18 cellular contexts compared by ENCODE assay signal in genomic region chr3:27656790-27657189, GRCh38.
DNase-seq lines count a peak whose midpoint lies in the region; FAIRE-seq and TF ChIP-seq lines count a peak whose summit lies in the region.
"Had no signal": no experiment of that assay in that cellular context is flagged by ENCODE, and none has a peak within 500 bp of the region (broad histone marks: within the 10 kb centered on the region; RNA-seq: fewer than 3 reads in every experiment).

No MANE protein-coding gene starts in this region.

- CTCF ChIA-PET in mammary epithelial cell (lab: Charles Lee; ENCODE audit: low non-redundant PET) (no interaction called here), MCF 10A (lab: Yijun Ruan, JAX) (interaction anchor here (0.6 to 1.3 kb wide), 4 partner anchors 24 to 350 kb away, joined by 3 to 4 read pairs (median 4); no protein-coding TSS in a partner anchor)

- H2AFZ ChIP-seq in mammary epithelial cell (ENCODE audit: low read depth, low read length) (peak overlapping the region; percentile 32), keratinocyte (ENCODE audit: control insufficient read depth, low read length) (no peak overlapping the region)
- H2AFZ ChIP-seq: GM23338 had no signal

- H3K9ac ChIP-seq in mammary epithelial cell (ENCODE audit: insufficient read depth, low read length) (no peak overlapping the region), keratinocyte (ENCODE audit: control insufficient read depth, extremely low read depth, insufficient read depth, low read length) (no peak overlapping the region)
- H3K9ac ChIP-seq: BLaER1 had no signal

- TF ChIP-seq CTCF in mammary epithelial cell (conservative IDR thresholded peaks at IDR 0.05 in 1 of 2, IDR thresholded peaks at IDR 0.05 in 1 of 2; ENCODE audit: extremely low read depth in 1 of 2, insufficient read depth in 1 of 2, low read depth in 1 of 2, low read length in 2 of 2) (no peak), MCF 10A (IDR thresholded peaks at IDR 0.05; ENCODE audit: unreplicated experiment) (no peak), epithelial cell of esophagus (IDR thresholded peaks at IDR 0.05; ENCODE audit: insufficient read depth, low read depth, low read length, missing control alignments) (no peak), keratinocyte (optimal IDR thresholded peaks at IDR 0.05 in 1 of 3, IDR thresholded peaks at IDR 0.05 in 1 of 3, conservative IDR thresholded peaks at IDR 0.05 in 1 of 3; ENCODE audit: extremely low read depth in 1 of 3, insufficient read depth in 2 of 3, low read length in 3 of 3) (no peak), D721Med (IDR thresholded peaks at IDR 0.05; ENCODE audit: insufficient read depth, missing control alignments) (no peak)

- H3K4me1 Mint-ChIP-seq in MCF 10A (ENCODE audit: insufficient read depth, unreplicated experiment) = peaks cover 5% of the 10 kb centered on the region

- no peaks in the 10 kb centered on the region for H4K20me1 ChIP-seq in mammary epithelial cell (ENCODE audit: insufficient read depth, low read length)
- no peaks in the 10 kb centered on the region for H4K20me1 ChIP-seq in keratinocyte (ENCODE audit: control insufficient read depth, extremely low read depth, insufficient read depth, low read length)
- H4K20me1 ChIP-seq: BLaER1 had no signal

- intact Hi-C loops in mammary epithelial cell (cut with micrococcal nuclease) = no loop called here
- intact Hi-C loops in MCF 10A (cut with micrococcal nuclease) = loop anchor here (5.0 kb wide), 2 partner anchors 124 to 189 kb away; no protein-coding TSS in a partner anchor

- no peak overlapping the region for H3K27ac Mint-ChIP-seq in MCF 10A (ENCODE audit: low read depth, unreplicated experiment)
- H3K27ac Mint-ChIP-seq: GM23338 had no signal

- DNase-seq in mammary epithelial cell (no peak), MCF 10A (ENCODE audit: unreplicated experiment) (no peak), epithelial cell of esophagus (ENCODE audit: low read depth) (peak; percentile 58), keratinocyte (ENCODE audit: low read depth, low spot score) (no peak), DMS114 treated with DMSO at 0.1 percent for 48 hours (lab: John Stamatoyannopoulos, UW; ENCODE audit: unreplicated experiment) (no peak), D721Med (ENCODE audit: insufficient read length, low spot score) (no peak)
- DNase-seq in stimulated activated CD4-positive, alpha-beta T cell treated with anti-CD3 and anti-CD28 coated beads, Interleukin-1b, Interleukin-23, amount 100 ng/mL, for 48 hours = no peak
- DNase-seq: 8988T; CD4-positive, alpha-beta memory T cell; DMS53; DND-41; HCEC 1CT had no signal

- in situ Hi-C loops in mammary epithelial cell (cut with MboI; ENCODE audit: low sequenced_read_pairs in 2 of 2) = loop anchor here in 1 of 2 donors (25.0 kb wide), 1 partner anchor 119 kb away; no protein-coding TSS in a partner anchor

- H3K9me3 ChIP-seq in mammary epithelial cell (replicated peaks; ENCODE audit: insufficient read depth, low read length) = no peaks in the 10 kb centered on the region
- no peaks in the 10 kb centered on the region for H3K9me3 ChIP-seq in keratinocyte (ENCODE audit: control insufficient read depth, low read depth, low read length)
- H3K9me3 ChIP-seq: BLaER1 had no signal

- 100% methylated on average over 1 of the region's 1 CpG for WGBS in mammary epithelial cell (ENCODE audit: low coverage, missing lambda C conversion rate)

- BruUV-seq in mammary epithelial cell (replicated peaks; lab: Mats Ljungman, UMichigan) = no TSS peak
- BruUV-seq in MCF 10A (replicated peaks; lab: Mats Ljungman, UMichigan) = no TSS peak

- FAIRE-seq in keratinocyte (lab: Jason Lieb, UNC) = no peak
- no peak for FAIRE-seq in D721Med (lab: Jason Lieb, UNC)
- FAIRE-seq: GM12878, GM19239 had no signal

- H3K27me3 ChIP-seq in mammary epithelial cell (ENCODE audit: insufficient read depth, low read length) (no peaks in the 10 kb centered on the region), keratinocyte (ENCODE audit: control insufficient read depth, extremely low read depth, insufficient read depth, low read length) (no peaks in the 10 kb centered on the region)
- H3K27me3 ChIP-seq: BLaER1 had no signal

- H3K4me2 ChIP-seq in mammary epithelial cell (ENCODE audit: insufficient read depth, low read depth, low read length) (no peak overlapping the region), keratinocyte (ENCODE audit: control insufficient read depth, extremely low read depth, insufficient read depth, low read depth, low read length) (no peak overlapping the region)
- H3K4me2 ChIP-seq: BLaER1, GM23338 had no signal

- H3K4me3 ChIP-seq in mammary epithelial cell (replicated peaks in 1 of 3; ENCODE audit: insufficient read depth in 1 of 3, low read depth in 2 of 3, low read length in 3 of 3) = no peak overlapping the region
- no peak overlapping the region for H3K4me3 ChIP-seq in epithelial cell of esophagus (ENCODE audit: low read length)
- no peak overlapping the region for H3K4me3 ChIP-seq in keratinocyte (ENCODE audit: control insufficient read depth in 2 of 3, extremely low read depth in 1 of 3, insufficient read depth in 2 of 3, low read depth in 1 of 3, low read length in 3 of 3)
- H3K4me3 ChIP-seq: BLaER1, GM12878, GM23338 had no signal

- no peaks in the 10 kb centered on the region for H3K9me3 Mint-ChIP-seq in MCF 10A (ENCODE audit: unreplicated experiment)
- H3K9me3 Mint-ChIP-seq: CD4-positive, alpha-beta memory T cell; GM23338 had no signal

- H3K27ac ChIP-seq in mammary epithelial cell (ENCODE audit: insufficient read depth, low read depth, low read length) (peak overlapping the region; percentile 6), keratinocyte (ENCODE audit: control insufficient read depth, insufficient read depth, low read length) (peak overlapping the region; percentile 6)
- H3K27ac ChIP-seq: BLaER1, HL-60 had no signal

- peaks cover 27% of the 10 kb centered on the region for H3K4me1 ChIP-seq in mammary epithelial cell (ENCODE audit: insufficient read depth, low read length)
- H3K4me1 ChIP-seq in keratinocyte (ENCODE audit: control insufficient read depth, extremely low read depth, insufficient read depth, low read length) = peaks cover 25% of the 10 kb centered on the region
- H3K4me1 ChIP-seq: BLaER1 had no signal

- H3K79me2 ChIP-seq in mammary epithelial cell (ENCODE audit: insufficient read depth, low read length) (no peaks in the 10 kb centered on the region), keratinocyte (ENCODE audit: control insufficient read depth, insufficient read depth, low read length) (no peaks in the 10 kb centered on the region)

- no peaks in the 10 kb centered on the region for H3K36me3 ChIP-seq in mammary epithelial cell (ENCODE audit: insufficient read depth, low read length)
- H3K36me3 ChIP-seq in keratinocyte (ENCODE audit: control insufficient read depth in 2 of 2, extremely low read depth in 1 of 2, insufficient read depth in 2 of 2, low read length in 2 of 2) = no peaks in the 10 kb centered on the region
- H3K36me3 ChIP-seq: BLaER1 had no signal

- H3K9me1 ChIP-seq in keratinocyte (ENCODE audit: control insufficient read depth, extremely low read depth, insufficient read depth, low read length) = no peaks in the 10 kb centered on the region

- no peaks in the 10 kb centered on the region for H3K36me3 Mint-ChIP-seq in MCF 10A (ENCODE audit: insufficient read depth, unreplicated experiment)
- H3K36me3 Mint-ChIP-seq: CD14-positive monocyte; CD4-positive, alpha-beta memory T cell had no signal

- POLR2A ChIA-PET in MCF 10A (lab: Yijun Ruan, JAX) = interaction anchor here (1.2 kb wide), 1 partner anchor 14 kb away, joined by 4 read pairs; no protein-coding TSS in a partner anchor

- dilution Hi-C loops in mammary epithelial cell (cut with HindIII; ENCODE audit: low sequenced_read_pairs) (loop anchor here (10.0 kb wide), 1 partner anchor 62 kb away; no protein-coding TSS in a partner anchor), keratinocyte (cut with MboI; ENCODE audit: extremely low pct_ligation_motif_present, low sequenced_read_pairs) (no loop called here)

- no peaks in the 10 kb centered on the region for H3K27me3 Mint-ChIP-seq in MCF 10A (ENCODE audit: insufficient read depth, unreplicated experiment)

- H3K4me3 Mint-ChIP-seq in MCF 10A (ENCODE audit: unreplicated experiment) = no peak overlapping the region
- H3K4me3 Mint-ChIP-seq: CD14-positive monocyte; CD4-positive, alpha-beta memory T cell; GM23338 had no signal
